ENCODE assay signal across 19 cellular contexts in the genomic region with DNA sequence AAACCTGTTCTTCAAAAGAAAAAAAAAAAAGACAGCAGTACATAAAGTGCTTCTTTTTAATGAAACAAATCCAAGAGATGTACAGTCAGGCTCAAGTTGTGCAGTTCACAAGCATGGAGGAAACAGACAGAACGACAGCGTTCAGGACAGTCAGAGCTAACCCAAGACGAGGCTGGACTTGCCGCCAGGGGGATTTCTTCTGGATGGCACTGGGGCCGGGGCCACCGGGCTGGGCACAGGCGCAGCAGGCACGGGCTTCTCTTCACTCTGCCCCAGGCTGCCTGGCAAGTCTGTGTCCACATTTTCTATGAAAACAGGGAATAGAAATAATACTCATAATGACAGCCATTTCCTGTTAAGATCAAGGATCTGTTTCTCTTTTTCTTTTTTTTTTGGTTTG. TPM values are rescaled to one million over a fixed set of nuclear protein-coding genes. Genes with fewer than 3 reads are reported as not detected.
A peak's percentile ranks its signal among the peaks of the same experiment; 100 is the strongest.
DNase-seq lines count a peak whose midpoint lies in the region; ATAC-seq, FAIRE-seq and TF ChIP-seq lines count a peak whose summit lies in the region.
"Had no signal": no experiment of that assay in that cellular context is flagged by ENCODE, and none has a peak within 500 bp of the region (broad histone marks: within the 10 kb centered on the region; RNA-seq: fewer than 3 reads in every experiment).

No MANE protein-coding gene starts in this region.

- H4K20me1 ChIP-seq in OCI-LY1 (ENCODE audit: insufficient read depth, low read length) = no peaks in the 10 kb centered on the region

- H3K36me3 Mint-ChIP-seq in CD4-positive, CD25-positive, alpha-beta regulatory T cell = peaks cover 4% of the 10 kb centered on the region
- peaks cover 5% of the 10 kb centered on the region for H3K36me3 Mint-ChIP-seq in central memory CD8-positive, alpha-beta T cell (ENCODE audit: insufficient read depth)
- H3K36me3 Mint-ChIP-seq in nephron progenitor cell (ENCODE audit: low read depth) = peaks cover 47% of the 10 kb centered on the region

- no peak for ATAC-seq in CD4-positive, CD25-positive, alpha-beta regulatory T cell (ENCODE audit: low read depth in 2 of 2)
- ATAC-seq in central memory CD8-positive, alpha-beta T cell (replicated peaks; ENCODE audit: extremely low read depth, poor library complexity, severe bottlenecking) = no peak
- ATAC-seq in HG03045 (IDR thresholded peaks at IDR 0.05; ENCODE audit: unreplicated experiment) (no peak), GM19035 (IDR thresholded peaks at IDR 0.05; ENCODE audit: unreplicated experiment) (no peak), GM18861 (IDR thresholded peaks at IDR 0.05; ENCODE audit: unreplicated experiment) (no peak)
- ATAC-seq: GM12878 had no signal

- peak overlapping the region; percentile 75 to 89 (median 77) for H3K27ac Mint-ChIP-seq in CD4-positive, CD25-positive, alpha-beta regulatory T cell
- H3K27ac Mint-ChIP-seq in central memory CD8-positive, alpha-beta T cell (ENCODE audit: low read depth) = peak overlapping the region; percentile 10
- peak overlapping the region; percentile 94 for H3K27ac Mint-ChIP-seq in nephron progenitor cell
- H3K27ac Mint-ChIP-seq: activated B cell treated with CpG ODN at 0.5 μM for 24 hours; dendritic cell treated with granulocyte-macrophage colony-stimulating factor and Interleukin-4, amounts not matched to agents 40 ng/mL and 50 ng/mL, for 4 days had no signal

- H3K9me2 ChIP-seq in OCI-LY1 (ENCODE audit: low read depth, low read length) = no peaks in the 10 kb centered on the region

- no peak for TF ChIP-seq POLR2A in H54 (IDR thresholded peaks at IDR 0.05; ENCODE audit: low read depth, low read length)

- H3K4me2 ChIP-seq in OCI-LY1 (ENCODE audit: low read length) = no peak overlapping the region

- H3K79me2 ChIP-seq in OCI-LY1 (ENCODE audit: insufficient read depth, low read length) = no peaks in the 10 kb centered on the region

- H3K27me3 Mint-ChIP-seq in CD4-positive, CD25-positive, alpha-beta regulatory T cell = no peaks in the 10 kb centered on the region
- no peaks in the 10 kb centered on the region for H3K27me3 Mint-ChIP-seq in central memory CD8-positive, alpha-beta T cell
- H3K27me3 Mint-ChIP-seq in nephron progenitor cell (ENCODE audit: low read depth, poor library complexity) = no peaks in the 10 kb centered on the region
- H3K27me3 Mint-ChIP-seq: activated B cell treated with CpG ODN at 0.5 μM for 24 hours; dendritic cell treated with granulocyte-macrophage colony-stimulating factor and Interleukin-4, amounts not matched to agents 40 ng/mL and 50 ng/mL, for 4 days had no signal

- peak; percentile 10; the same call in 1 of the 2 replicates for TF ChIP-seq CTCF in OCI-LY1 (IDR thresholded peaks at IDR 0.05; ENCODE audit: low read length)
- TF ChIP-seq CTCF in nephron progenitor cell (IDR thresholded peaks at IDR 0.05) = no peak

- H3F3A ChIP-seq in OCI-LY1 (ENCODE audit: insufficient read depth, low read length) = peaks cover 12% of the 10 kb centered on the region

- no peak overlapping the region for H3K4me3 ChIP-seq in CD4-positive, CD25-positive, alpha-beta regulatory T cell (ENCODE audit: low read depth, low read length)
- H3K4me3 ChIP-seq in OCI-LY1 (ENCODE audit: low read depth, low read length, poor library complexity, severe bottlenecking) = no peak overlapping the region
- H3K4me3 ChIP-seq: GM12878, ovary, skin epidermis had no signal

- peaks cover 8% of the 10 kb centered on the region for H3K36me3 ChIP-seq in CD4-positive, CD25-positive, alpha-beta regulatory T cell (ENCODE audit: control insufficient read depth, insufficient read depth, low read length)
- peaks cover 59% of the 10 kb centered on the region for H3K36me3 ChIP-seq in OCI-LY1 (ENCODE audit: insufficient read depth, low read length)
- H3K36me3 ChIP-seq: ovary had no signal

- H3K9me3 Mint-ChIP-seq in CD4-positive, CD25-positive, alpha-beta regulatory T cell = no peaks in the 10 kb centered on the region
- no peaks in the 10 kb centered on the region for H3K9me3 Mint-ChIP-seq in central memory CD8-positive, alpha-beta T cell
- no peaks in the 10 kb centered on the region for H3K9me3 Mint-ChIP-seq in nephron progenitor cell
- H3K9me3 Mint-ChIP-seq: activated B cell treated with CpG ODN at 0.5 μM for 24 hours; dendritic cell treated with granulocyte-macrophage colony-stimulating factor and Interleukin-4, amounts not matched to agents 40 ng/mL and 50 ng/mL, for 4 days had no signal

- H3K4me1 Mint-ChIP-seq in CD4-positive, CD25-positive, alpha-beta regulatory T cell = peaks cover 6 to 21% (median 9%) of the 10 kb centered on the region in 4 donors
- peaks cover 10% of the 10 kb centered on the region for H3K4me1 Mint-ChIP-seq in central memory CD8-positive, alpha-beta T cell
- H3K4me1 Mint-ChIP-seq in nephron progenitor cell = no peaks in the 10 kb centered on the region

- peaks cover 10% of the 10 kb centered on the region for H3K4me1 ChIP-seq in CD4-positive, CD25-positive, alpha-beta regulatory T cell (ENCODE audit: control insufficient read depth, insufficient read depth, low read length, poor library complexity, severe bottlenecking)
- H3K4me1 ChIP-seq in OCI-LY1 (ENCODE audit: insufficient read depth, low read length, severe bottlenecking) = peaks cover 11% of the 10 kb centered on the region
- H3K4me1 ChIP-seq: BE2C had no signal

- H3K27ac ChIP-seq in CD4-positive, CD25-positive, alpha-beta regulatory T cell (ENCODE audit: insufficient read depth, low read length, poor library complexity, severe bottlenecking) = no peak overlapping the region
- H3K27ac ChIP-seq in OCI-LY1 (ENCODE audit: low read depth, low read length, poor library complexity, severe bottlenecking) = peak overlapping the region; percentile 32
- H3K27ac ChIP-seq: ovary had no signal

- H3K27me3 ChIP-seq in CD4-positive, CD25-positive, alpha-beta regulatory T cell (ENCODE audit: control insufficient read depth, insufficient read depth, low read length) = no peaks in the 10 kb centered on the region
- H3K27me3 ChIP-seq in OCI-LY1 (ENCODE audit: insufficient read depth, low read length) = no peaks in the 10 kb centered on the region
- H3K27me3 ChIP-seq: BE2C, ovary had no signal

- no peak overlapping the region for H3K9ac ChIP-seq in OCI-LY1 (ENCODE audit: low read length)

- no peak overlapping the region for H2AFZ ChIP-seq in OCI-LY1 (ENCODE audit: low read length)

- H3K9me3 ChIP-seq in CD4-positive, CD25-positive, alpha-beta regulatory T cell (ENCODE audit: control insufficient read depth in 2 of 2, low read length in 2 of 2) = no peaks in the 10 kb centered on the region
- H3K9me3 ChIP-seq in OCI-LY1 (ENCODE audit: low read length) = no peaks in the 10 kb centered on the region
- H3K9me3 ChIP-seq: BE2C, ovary had no signal

- no peak for DNase-seq in CD4-positive, CD25-positive, alpha-beta regulatory T cell
- DNase-seq in central memory CD8-positive, alpha-beta T cell (ENCODE audit: low spot score in 2 of 2) = no peak
- DNase-seq in nephron progenitor cell (no peak), H54 (ENCODE audit: insufficient read length, low spot score) (no peak)
- DNase-seq: activated B cell treated with CpG ODN at 0.5 μM for 24 hours; BE2C; GDM1; NCI-H1105; NCI-H526; ovary; SHP77; stimulated activated CD8-positive, alpha-beta memory T cell treated with anti-CD3 and anti-CD28 coated beads, Interleukin-4, amount 100 ng/mL, for 48 hours had no signal

- no peak for FAIRE-seq in H54 (lab: Jason Lieb, UNC)
- FAIRE-seq: GM12878 had no signal

- H3K4me3 Mint-ChIP-seq in CD4-positive, CD25-positive, alpha-beta regulatory T cell = peak overlapping the region in 2 of 4 donors; percentile 8 to 52
- H3K4me3 Mint-ChIP-seq in central memory CD8-positive, alpha-beta T cell = no peak overlapping the region
- no peak overlapping the region for H3K4me3 Mint-ChIP-seq in nephron progenitor cell
- H3K4me3 Mint-ChIP-seq: activated B cell treated with CpG ODN at 0.5 μM for 24 hours; dendritic cell treated with granulocyte-macrophage colony-stimulating factor and Interleukin-4, amounts not matched to agents 40 ng/mL and 50 ng/mL, for 4 days had no signal

RNA-seq across cellular contexts. Expression of a gene that starts 4.4 kb away (rescaled TPM):
- 31.6 TPM for total RNA-seq in CD4-positive, CD25-positive, alpha-beta regulatory T cell
- polyA plus RNA-seq in CD4-positive, CD25-positive, alpha-beta regulatory T cell = 10 to 100 TPM; 55.4 to 66.9 (median 57.2) TPM

RNA-seq across cellular contexts. Expression of a gene that starts 18.4 kb away (rescaled TPM):
- total RNA-seq in CD4-positive, CD25-positive, alpha-beta regulatory T cell = 70.9 TPM
- 100 to 1,000 TPM; 143 to 231 (median 192) TPM for polyA plus RNA-seq in CD4-positive, CD25-positive, alpha-beta regulatory T cell

RNA-seq across cellular contexts. Expression of a gene that starts 26.2 kb away (rescaled TPM):
- total RNA-seq in CD4-positive, CD25-positive, alpha-beta regulatory T cell = 12.8 TPM
- 1 to 10 TPM; 3.1 to 4.6 (median 4.2) TPM for polyA plus RNA-seq in CD4-positive, CD25-positive, alpha-beta regulatory T cell

RNA-seq across cellular contexts. Expression of a gene that starts 46.8 kb away (rescaled TPM):
- total RNA-seq in CD4-positive, CD25-positive, alpha-beta regulatory T cell = 318 TPM
- polyA plus RNA-seq in CD4-positive, CD25-positive, alpha-beta regulatory T cell = 100 to 1,000 TPM; 416 to 660 (median 495) TPM

RNA-seq across cellular contexts. Expression of a gene that starts 48.2 kb away (rescaled TPM):
- 9.3 TPM for total RNA-seq in CD4-positive, CD25-positive, alpha-beta regulatory T cell
- polyA plus RNA-seq in CD4-positive, CD25-positive, alpha-beta regulatory T cell = 1 to 10 TPM; 1.3 to 2.6 (median 2.0) TPM

Comparison
In these comparisons a context has a peak if more than half of its experiments do, and no peak if none do; other contexts are left out.
1. H3K27ac Mint-ChIP-seq: peak in every context shown above with its lines; median percentile 94 in nephron progenitor cell; 77 in CD4-positive, CD25-positive, alpha-beta regulatory T cell; 10 in central memory CD8-positive, alpha-beta T cell.